15 cellular contexts compared by ENCODE assay signal in genomic region chr19:45158503-45159026, GRCh38. TPM values are rescaled to one million over a fixed set of nuclear protein-coding genes. Genes with fewer than 3 reads are reported as not detected.
A peak's percentile ranks its signal among the peaks of the same experiment; 100 is the strongest.
DNase-seq lines count a peak whose midpoint lies in the region; ATAC-seq and TF ChIP-seq lines count a peak whose summit lies in the region.
"Had no signal": no experiment of that assay in that cellular context is flagged by ENCODE, and none has a peak within 500 bp of the region (broad histone marks: within the 10 kb centered on the region; RNA-seq: fewer than 3 reads in every experiment).

No MANE protein-coding gene starts in this region.

- H3K4me3 Mint-ChIP-seq in T-helper 17 cell, result no peak overlapping the region
- H3K4me3 Mint-ChIP-seq in chondrocyte (ENCODE audit: unreplicated experiment), result no peak overlapping the region
- H3K4me3 Mint-ChIP-seq in stimulated activated memory B cell treated with anti-CD40 and anti-IgM and Interleukin-4, amounts not matched to agents 10 μg/mL and 1 μg/mL and 100 μg/mL, for 72 hours, result no peak overlapping the region
- H3K4me3 Mint-ChIP-seq: CD4-positive, alpha-beta T cell; H9 had no signal

- H3K36me3 Mint-ChIP-seq in T-helper 17 cell (ENCODE audit: low read depth), result no peaks in the 10 kb centered on the region
- no peaks in the 10 kb centered on the region for H3K36me3 Mint-ChIP-seq in chondrocyte (ENCODE audit: low read depth)
- H3K36me3 Mint-ChIP-seq in stimulated activated memory B cell treated with anti-CD40 and anti-IgM and Interleukin-4, amounts not matched to agents 10 μg/mL and 1 μg/mL and 100 μg/mL, for 72 hours, result no peaks in the 10 kb centered on the region

- H2BK120ac ChIP-seq in neuronal stem cell (ENCODE audit: low read depth, low read length), result no peak overlapping the region

- peak overlapping the region in 9 of 11 experiments; percentile 2 to 57 (median 33); a peak in 11 of 22 replicates for H3K9ac ChIP-seq in BLaER1 treated with 17β-estradiol and CSF1 and Interleukin-3, amounts not matched to agents 10 nM and 100 nM
- peak overlapping the region; percentile 71 for H3K9ac ChIP-seq in neuronal stem cell (ENCODE audit: low read depth, low read length, poor library complexity)

- no peak overlapping the region for H2BK5ac ChIP-seq in neuronal stem cell (ENCODE audit: low read length)

- H2AFZ ChIP-seq in neuronal stem cell (ENCODE audit: low read length), result no peak overlapping the region

- no peak for ATAC-seq in T-helper 17 cell
- ATAC-seq in stimulated activated memory B cell treated with anti-CD40 and anti-IgM and Interleukin-4, amounts not matched to agents 10 μg/mL and 1 μg/mL and 100 μg/mL, for 72 hours, result no peak
- no peak for ATAC-seq in GM19351 (IDR thresholded peaks at IDR 0.05; ENCODE audit: unreplicated experiment)

- peak overlapping the region; percentile 97 for H3K14ac ChIP-seq in neuronal stem cell (ENCODE audit: low read length)

- H3K4me1 ChIP-seq in BLaER1 treated with 17β-estradiol and CSF1 and Interleukin-3, amounts not matched to agents 10 nM and 100 nM, result peaks cover 26 to 46% (median 31%) of the 10 kb centered on the region in 10 experiments
- H3K4me1 ChIP-seq in neuronal stem cell (ENCODE audit: control insufficient read depth in 2 of 2, insufficient read depth in 1 of 2, low read depth in 1 of 2, low read length in 2 of 2), result peaks cover 4 to 5% of the 10 kb centered on the region in 2 donors

- peak overlapping the region; percentile 73 for H3K23ac ChIP-seq in neuronal stem cell (ENCODE audit: low read depth, low read length, poor library complexity)

- no peak overlapping the region for H3K4me3 ChIP-seq in BLaER1 treated with 17β-estradiol and CSF1 and Interleukin-3, amounts not matched to agents 10 nM and 100 nM
- H3K4me3 ChIP-seq in neuronal stem cell (ENCODE audit: low read length in 2 of 2), result no peak overlapping the region

- peaks cover 2% of the 10 kb centered on the region for H3K79me1 ChIP-seq in neuronal stem cell (ENCODE audit: low read depth, low read length)

- H3K4me2 ChIP-seq in BLaER1 treated with 17β-estradiol and CSF1 and Interleukin-3, amounts not matched to agents 10 nM and 100 nM, result peak overlapping the region; percentile 40 to 76 (median 59); a peak in 21 of 22 replicates
- no peak overlapping the region for H3K4me2 ChIP-seq in neuronal stem cell (ENCODE audit: insufficient read depth, low read length, poor library complexity, severe bottlenecking)

- no peak overlapping the region for H3K18ac ChIP-seq in neuronal stem cell (ENCODE audit: low read length)

- H3K4me1 Mint-ChIP-seq in T-helper 17 cell (peaks cover 20% of the 10 kb centered on the region), chondrocyte (ENCODE audit: low read depth) (peaks cover 8% of the 10 kb centered on the region)
- peaks cover 23% of the 10 kb centered on the region for H3K4me1 Mint-ChIP-seq in stimulated activated memory B cell treated with anti-CD40 and anti-IgM and Interleukin-4, amounts not matched to agents 10 μg/mL and 1 μg/mL and 100 μg/mL, for 72 hours

- no peak overlapping the region for H2BK15ac ChIP-seq in neuronal stem cell (ENCODE audit: low read length)

- H2BK12ac ChIP-seq in neuronal stem cell (ENCODE audit: low read length), result peak overlapping the region; percentile 90

- peak overlapping the region in 1 of 11 experiments; percentile 13; a peak in 1 of 22 replicates for H3K27ac ChIP-seq in BLaER1 treated with 17β-estradiol and CSF1 and Interleukin-3, amounts not matched to agents 10 nM and 100 nM
- no peak overlapping the region for H3K27ac ChIP-seq in neuronal stem cell (replicated peaks; ENCODE audit: low read length)

- TF ChIP-seq CTCF in chondrocyte (IDR thresholded peaks at IDR 0.05), result no peak

- peak overlapping the region; percentile 82 for H4K8ac ChIP-seq in neuronal stem cell (ENCODE audit: low read depth, low read length)

- H3K27ac Mint-ChIP-seq in T-helper 17 cell (peak overlapping the region; percentile 19), chondrocyte (ENCODE audit: unreplicated experiment) (no peak overlapping the region)
- H3K27ac Mint-ChIP-seq in stimulated activated memory B cell treated with anti-CD40 and anti-IgM and Interleukin-4, amounts not matched to agents 10 μg/mL and 1 μg/mL and 100 μg/mL, for 72 hours, result no peak overlapping the region
- H3K27ac Mint-ChIP-seq: CD4-positive, alpha-beta T cell; H9 had no signal

- H3K9me3 Mint-ChIP-seq in chondrocyte (ENCODE audit: low read depth), result no peaks in the 10 kb centered on the region
- H3K9me3 Mint-ChIP-seq in stimulated activated memory B cell treated with anti-CD40 and anti-IgM and Interleukin-4, amounts not matched to agents 10 μg/mL and 1 μg/mL and 100 μg/mL, for 72 hours, result no peaks in the 10 kb centered on the region
- H3K9me3 Mint-ChIP-seq: CD4-positive, alpha-beta T cell; H9 had no signal

- H3K27me3 Mint-ChIP-seq in T-helper 17 cell (no peaks in the 10 kb centered on the region), chondrocyte (ENCODE audit: low read depth) (peaks cover 4% of the 10 kb centered on the region)
- H3K27me3 Mint-ChIP-seq in stimulated activated memory B cell treated with anti-CD40 and anti-IgM and Interleukin-4, amounts not matched to agents 10 μg/mL and 1 μg/mL and 100 μg/mL, for 72 hours, result peaks cover 82% of the 10 kb centered on the region

- H3K9me3 ChIP-seq in BLaER1 treated with 17β-estradiol and CSF1 and Interleukin-3, amounts not matched to agents 10 nM and 100 nM (replicated peaks in 1 of 11), result no peaks in the 10 kb centered on the region
- H3K9me3 ChIP-seq in T-helper 17 cell (ENCODE audit: control insufficient read depth, low read length, poor library complexity, severe bottlenecking) (no peaks in the 10 kb centered on the region), neuronal stem cell (replicated peaks in 1 of 2; ENCODE audit: control insufficient read depth in 2 of 2, insufficient read depth in 1 of 2, low read depth in 1 of 2, low read length in 2 of 2) (peaks cover 0 to under 1% of the 10 kb centered on the region in 2 donors)

- H2AK5ac ChIP-seq in neuronal stem cell (ENCODE audit: low read depth, low read length), result peak overlapping the region; percentile 92

- WGBS in neuronal stem cell (ENCODE audit: extremely low coverage in 2 of 2, insufficient read length in 2 of 2, insufficient replicate concordance in 1 of 2), 2 donors, result no CpG with 5 or more reads among the region's 20 CpGs

- no peaks in the 10 kb centered on the region for H3K36me3 ChIP-seq in BLaER1 treated with 17β-estradiol and CSF1 and Interleukin-3, amounts not matched to agents 10 nM and 100 nM
- no peaks in the 10 kb centered on the region for H3K36me3 ChIP-seq in neuronal stem cell (replicated peaks in 1 of 2; ENCODE audit: control insufficient read depth in 2 of 2, insufficient read depth in 2 of 2, low read length in 2 of 2)

- no peak overlapping the region for H3K4ac ChIP-seq in neuronal stem cell (ENCODE audit: low read length)

- H4K91ac ChIP-seq in neuronal stem cell (ENCODE audit: low read depth, low read length, poor library complexity), result no peak overlapping the region

- peaks cover 0 to 37% (median 8%) of the 10 kb centered on the region in 11 experiments; a peak in 16 of 22 replicates for H4K20me1 ChIP-seq in BLaER1 treated with 17β-estradiol and CSF1 and Interleukin-3, amounts not matched to agents 10 nM and 100 nM

- DNase-seq in T-helper 17 cell (no peak), chondrocyte (ENCODE audit: low spot score) (peak; percentile 84), neuronal stem cell (ENCODE audit: low spot score) (no peak), GF-D8 (lab: John Stamatoyannopoulos, UW) (no peak), NCI-H526 treated with DMSO at 0.1 percent for 48 hours (lab: John Stamatoyannopoulos, UW) (no peak)
- DNase-seq: C1 segment of cervical spinal cord; CD4-positive, alpha-beta T cell; DND-41; GDM1; H9; IMR-90; KG1 had no signal

- H3K27me3 ChIP-seq in BLaER1 treated with 17β-estradiol and CSF1 and Interleukin-3, amounts not matched to agents 10 nM and 100 nM, result peaks cover 8 to 19% (median 13%) of the 10 kb centered on the region in 11 experiments
- peaks cover 0 to 31% (median 11%) of the 10 kb centered on the region in 3 experiments for H3K27me3 ChIP-seq in neuronal stem cell (ENCODE audit: control insufficient read depth in 3 of 3, insufficient read depth in 3 of 3, low read depth in 1 of 3, low read length in 3 of 3)

RNA-seq across cellular contexts. Expression of gene NKPD1, which starts 2.2 kb away (rescaled TPM):
- total RNA-seq in T-helper 17 cell, result under 1 TPM; 0.57 to 0.97 TPM
- 0.10 to 0.13 TPM in 2 of 3 replicates, not detected in the other for total RNA-seq in chondrocyte
- 0.28 TPM for polyA plus RNA-seq in neuronal stem cell (2013, experiment 1 of 2)
- 0.33 TPM for polyA plus RNA-seq in neuronal stem cell (2013, experiment 2 of 2)

RNA-seq across cellular contexts. Expression of gene TRAPPC6A, which starts 19.5 kb away (rescaled TPM):
- total RNA-seq in T-helper 17 cell (10 to 100 TPM; 47.5 to 61.2 TPM), chondrocyte (12.7 to 15.9 TPM (median 13.7 TPM) in 3 replicates)
- polyA plus RNA-seq in neuronal stem cell (2013, experiment 1 of 2), result 50.4 TPM
- 51.0 TPM for polyA plus RNA-seq in neuronal stem cell (2013, experiment 2 of 2)

RNA-seq across cellular contexts. Expression of gene BLOC1S3, which starts 20.0 kb away (rescaled TPM):
- total RNA-seq in T-helper 17 cell, result 10 to 100 TPM; 12.9 to 15.2 TPM
- 15.1 to 21.0 TPM (median 17.6 TPM) in 3 replicates for total RNA-seq in chondrocyte
- polyA plus RNA-seq in neuronal stem cell (2013, experiment 1 of 2), result 3.6 TPM
- polyA plus RNA-seq in neuronal stem cell (2013, experiment 2 of 2), result 3.7 TPM
